In the genomic region with DNA sequence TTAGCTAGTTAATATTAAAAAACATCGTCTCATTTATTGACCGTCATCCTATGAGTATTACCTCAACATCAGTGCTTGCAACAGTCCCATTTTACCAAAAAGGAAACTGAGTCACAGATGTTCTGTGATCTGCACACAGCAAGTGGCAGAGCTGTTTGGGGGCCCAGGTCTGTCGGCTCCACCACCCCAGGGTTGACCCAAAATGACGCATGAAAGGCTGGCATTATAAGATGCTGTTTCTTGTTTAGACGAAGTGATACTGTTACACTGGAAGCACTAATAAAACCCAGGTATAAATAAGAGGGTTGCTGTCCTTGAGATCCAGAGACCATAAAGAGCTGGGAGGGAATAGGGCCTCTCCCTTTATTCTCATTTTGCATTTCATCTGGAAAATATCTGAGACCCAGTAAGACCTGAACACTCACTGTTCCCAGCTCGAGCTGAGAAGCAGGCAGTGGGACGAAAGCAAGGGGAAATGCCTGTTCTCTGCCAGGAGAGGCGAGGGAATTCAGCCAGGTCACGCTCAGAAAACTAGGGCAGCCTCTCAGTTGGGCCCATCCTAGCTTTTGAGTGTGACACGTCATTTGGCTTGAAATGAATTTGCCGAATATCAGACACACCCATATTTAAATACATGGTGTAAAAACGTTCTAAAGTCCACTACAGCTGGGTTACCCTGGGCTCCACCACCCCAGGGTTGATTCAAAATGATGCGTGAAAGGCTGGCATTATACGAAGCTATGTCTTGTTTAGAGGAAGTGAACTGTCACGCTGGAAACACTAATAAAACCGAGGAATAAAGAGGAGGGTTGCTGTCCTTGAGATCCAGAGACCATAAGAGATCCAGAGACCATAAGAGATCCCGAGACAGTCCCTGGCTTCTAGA, we compare ENCODE assay signal across 8 cellular contexts. TPM values are rescaled to one million over a fixed set of nuclear protein-coding genes. Genes with fewer than 3 reads are reported as not detected.
DNase-seq lines count a peak whose midpoint lies in the region; ATAC-seq, FAIRE-seq and TF ChIP-seq lines count a peak whose summit lies in the region.

No MANE protein-coding gene starts in this region.

- H3K4me3 Mint-ChIP-seq in astrocyte (ENCODE audit: unreplicated experiment), result peak overlapping the region; percentile 86

- H3K9ac ChIP-seq in astrocyte (ENCODE audit: low read length) (peak overlapping the region; percentile 75), keratinocyte (ENCODE audit: control insufficient read depth, extremely low read depth, insufficient read depth, low read length) (peak overlapping the region; percentile 22)

- dilution Hi-C loops in keratinocyte (cut with MboI; ENCODE audit: extremely low pct_ligation_motif_present, low sequenced_read_pairs), result no loop called here

- H3K4me1 ChIP-seq in astrocyte (ENCODE audit: insufficient read depth, low read length) (peaks cover 17% of the 10 kb centered on the region), keratinocyte (ENCODE audit: control insufficient read depth, extremely low read depth, insufficient read depth, low read length) (peaks cover 25% of the 10 kb centered on the region), thoracic aorta (ENCODE audit: control insufficient read depth in 1 of 2, low read depth in 2 of 2) (peaks cover 9 to 31% of the 10 kb centered on the region in 2 donors)

- H3K9me3 ChIP-seq in astrocyte (ENCODE audit: insufficient read depth, low read depth, low read length) (no peaks in the 10 kb centered on the region), keratinocyte (ENCODE audit: control insufficient read depth, low read depth, low read length) (no peaks in the 10 kb centered on the region), thoracic aorta (no peaks in the 10 kb centered on the region)

- peaks cover 14% of the 10 kb centered on the region for H4K20me1 ChIP-seq in astrocyte (ENCODE audit: insufficient read depth, low read length)
- no peaks in the 10 kb centered on the region for H4K20me1 ChIP-seq in keratinocyte (ENCODE audit: control insufficient read depth, extremely low read depth, insufficient read depth, low read length)

- H2AFZ ChIP-seq in astrocyte (ENCODE audit: low read depth, low read length), result peak overlapping the region; percentile 78
- H2AFZ ChIP-seq in keratinocyte (ENCODE audit: control insufficient read depth, low read length), result no peak overlapping the region

- H3K9me1 ChIP-seq in keratinocyte (ENCODE audit: control insufficient read depth, extremely low read depth, insufficient read depth, low read length), result no peaks in the 10 kb centered on the region

- H3K27me3 ChIP-seq in astrocyte (ENCODE audit: insufficient read depth, low read length) (no peaks in the 10 kb centered on the region), keratinocyte (ENCODE audit: control insufficient read depth, extremely low read depth, insufficient read depth, low read length) (no peaks in the 10 kb centered on the region), thoracic aorta (replicated peaks; ENCODE audit: insufficient read depth) (no peaks in the 10 kb centered on the region)

- H3K79me2 ChIP-seq in astrocyte (ENCODE audit: insufficient read depth, low read length) (peaks cover 23% of the 10 kb centered on the region), keratinocyte (ENCODE audit: control insufficient read depth, insufficient read depth, low read length) (peaks cover 2% of the 10 kb centered on the region)

- ATAC-seq in Right ventricle myocardium inferior (peak; percentile 52), thoracic aorta (ENCODE audit: insufficient number of reproducible peaks, low FRiP score, low read depth) (peak; percentile 24), HG02981 (IDR thresholded peaks at IDR 0.05; ENCODE audit: unreplicated experiment) (no peak)

- H3K4me3 ChIP-seq in astrocyte (ENCODE audit: insufficient read depth, low read depth, low read length) (peak overlapping the region; percentile 93), keratinocyte (ENCODE audit: control insufficient read depth in 2 of 3, extremely low read depth in 1 of 3, insufficient read depth in 2 of 3, low read depth in 1 of 3, low read length in 3 of 3) (peak overlapping the region; percentile 78 to 79 (median 79)), thoracic aorta (peak overlapping the region; percentile 95)

- H3K4me1 Mint-ChIP-seq in astrocyte (ENCODE audit: low read depth, unreplicated experiment), result peaks cover 6% of the 10 kb centered on the region

- FAIRE-seq in astrocyte (lab: Jason Lieb, UNC) (no peak), keratinocyte (lab: Jason Lieb, UNC) (peak; percentile 5)

- intact Hi-C loops in Right ventricle myocardium inferior (cut with DNase I), result no loop called here
- intact Hi-C loops in cardiac septum (cut with DNase I), result loop anchor here (5.0 kb wide), 1 partner anchor 75 kb away; a partner anchor contains a TSS

- DNase-seq in Right ventricle myocardium inferior (ENCODE audit: missing footprints) (no peak), cardiac septum (ENCODE audit: low spot score) (no peak), astrocyte (ENCODE audit: low read depth) (peak; percentile 49), keratinocyte (ENCODE audit: low read depth, low spot score) (no peak), thoracic aorta (ENCODE audit: low spot score) (no peak), NCI-H2196 (lab: John Stamatoyannopoulos, UW; ENCODE audit: unreplicated experiment) (no peak), NCI-H510A (lab: John Stamatoyannopoulos, UW) (no peak)

- H3K27ac ChIP-seq in astrocyte (ENCODE audit: low read depth, low read length) (no peak overlapping the region), keratinocyte (ENCODE audit: control insufficient read depth, insufficient read depth, low read length) (peak overlapping the region; percentile 3), thoracic aorta (peak overlapping the region; percentile 73 to 90)

- peaks cover 11% of the 10 kb centered on the region for H3K36me3 Mint-ChIP-seq in astrocyte (ENCODE audit: low read depth, unreplicated experiment)

- H3K36me3 ChIP-seq in astrocyte (ENCODE audit: insufficient read depth, low read length) (peaks cover 8% of the 10 kb centered on the region), keratinocyte (ENCODE audit: control insufficient read depth in 2 of 2, extremely low read depth in 1 of 2, insufficient read depth in 2 of 2, low read length in 2 of 2) (peaks cover 4 to 9% of the 10 kb centered on the region in 2 experiments), thoracic aorta (peaks cover 3% of the 10 kb centered on the region)

- H3K27ac Mint-ChIP-seq in astrocyte (ENCODE audit: unreplicated experiment), result no peak overlapping the region

- no peaks in the 10 kb centered on the region for H3K27me3 Mint-ChIP-seq in astrocyte (ENCODE audit: low read depth, unreplicated experiment)

- TF ChIP-seq CTCF in astrocyte (IDR thresholded peaks at IDR 0.05; ENCODE audit: insufficient read depth, low read depth, low read length) (no peak), keratinocyte (optimal IDR thresholded peaks at IDR 0.05 in 1 of 3, IDR thresholded peaks at IDR 0.05 in 1 of 3, conservative IDR thresholded peaks at IDR 0.05 in 1 of 3; ENCODE audit: extremely low read depth in 1 of 3, insufficient read depth in 2 of 3, low read length in 3 of 3) (no peak), thoracic aorta (IDR thresholded peaks at IDR 0.05) (no peak)

- no peaks in the 10 kb centered on the region for H3K9me3 Mint-ChIP-seq in astrocyte (ENCODE audit: unreplicated experiment)

- H3K4me2 ChIP-seq in astrocyte (ENCODE audit: low read length), result peak overlapping the region; percentile 95
- H3K4me2 ChIP-seq in keratinocyte (ENCODE audit: control insufficient read depth, extremely low read depth, insufficient read depth, low read depth, low read length), result peak overlapping the region; percentile 79

RNA-seq across cellular contexts. Expression of a gene that starts 1.4 kb away (rescaled TPM):
- total RNA-seq in Right ventricle myocardium inferior (8.3 TPM), cardiac septum (7.7 TPM), astrocyte (48.0 and 57.2 TPM in 2 replicates), thoracic aorta (100 to 1,000 TPM in 1 of 2 donors, 10 to 100 TPM in 1; 60.6 to 105 TPM)
- 25.6 to 37.6 TPM (median 29.8 TPM) in 3 replicates for polyA plus RNA-seq in keratinocyte
- 7.4 TPM for polyA plus RNA-seq in keratinocyte (2011; ENCODE audit: low read depth)
- polyA plus RNA-seq in keratinocyte (2011; cell fraction: cytosol; rRNA removed), result 11.6 and 19.6 TPM in 2 replicates
- 145 and 157 TPM in 2 replicates for polyA plus RNA-seq in keratinocyte (2011; cell fraction: nucleus; rRNA removed)
- polyA plus RNA-seq in keratinocyte (2012; ENCODE audit: low replicate concordance), result 11.8 and 32.3 TPM in 2 replicates
- 31.3 to 44.9 TPM (median 33.0 TPM) in 3 replicates for polyA minus RNA-seq in keratinocyte
- polyA minus RNA-seq in keratinocyte (2011; cell fraction: cytosol; rRNA and poly(A)+ RNA removed), result 42.6 TPM
- 39.6 and 50.9 TPM in 2 replicates for polyA minus RNA-seq in keratinocyte (2011; cell fraction: nucleus; rRNA and poly(A)+ RNA removed)

RNA-seq across cellular contexts. Expression of a gene that starts 16.4 kb away (rescaled TPM):
- 4.4 TPM for total RNA-seq in Right ventricle myocardium inferior
- 5.1 TPM for total RNA-seq in cardiac septum
- 4.9 and 6.2 TPM in 2 replicates for total RNA-seq in astrocyte
- 11.7 to 15.8 TPM (median 13.2 TPM) in 3 replicates for polyA plus RNA-seq in keratinocyte
- 13.0 TPM for polyA plus RNA-seq in keratinocyte (2011; ENCODE audit: low read depth)
- polyA plus RNA-seq in keratinocyte (2011; cell fraction: cytosol; rRNA removed), result 10.9 and 11.2 TPM in 2 replicates
- 17.6 and 18.8 TPM in 2 replicates for polyA plus RNA-seq in keratinocyte (2011; cell fraction: nucleus; rRNA removed)
- polyA plus RNA-seq in keratinocyte (2012; ENCODE audit: low replicate concordance), result 9.6 and 13.6 TPM in 2 replicates
- polyA minus RNA-seq in keratinocyte, result 16.5 to 24.3 TPM (median 18.4 TPM) in 3 replicates
- 8.6 TPM for polyA minus RNA-seq in keratinocyte (2011; cell fraction: cytosol; rRNA and poly(A)+ RNA removed)
- polyA minus RNA-seq in keratinocyte (2011; cell fraction: nucleus; rRNA and poly(A)+ RNA removed), result 5.7 and 8.3 TPM in 2 replicates
- total RNA-seq in thoracic aorta, result 10 to 100 TPM; 21.4 to 33.7 TPM

RNA-seq across cellular contexts. Expression of a gene that starts 16.5 kb away (rescaled TPM):
- total RNA-seq in Right ventricle myocardium inferior (4.5 TPM), cardiac septum (1.2 TPM), astrocyte (1.6 and 1.7 TPM in 2 replicates), thoracic aorta (1 to 10 TPM; 2.2 to 5.8 TPM)
- polyA plus RNA-seq in keratinocyte, result 0.82 to 1.4 TPM (median 1.3 TPM) in 3 replicates
- 2.0 TPM for polyA plus RNA-seq in keratinocyte (2011; ENCODE audit: low read depth)
- 1.1 and 1.8 TPM in 2 replicates for polyA plus RNA-seq in keratinocyte (2011; cell fraction: cytosol; rRNA removed)
- 0.90 and 1.0 TPM in 2 replicates for polyA plus RNA-seq in keratinocyte (2011; cell fraction: nucleus; rRNA removed)
- polyA plus RNA-seq in keratinocyte (2012; ENCODE audit: low replicate concordance), result 0.48 and 1.7 TPM in 2 replicates
- 0.23 to 0.29 TPM in 2 of 3 replicates, not detected in the other for polyA minus RNA-seq in keratinocyte
- polyA minus RNA-seq in keratinocyte (2011; cell fraction: cytosol; rRNA and poly(A)+ RNA removed), result not detected
- polyA minus RNA-seq in keratinocyte (2011; cell fraction: nucleus; rRNA and poly(A)+ RNA removed), result 1.4 TPM in 1 of 2 replicates, not detected in the other

RNA-seq across cellular contexts. Expression of a gene that starts 26.1 kb away (rescaled TPM):
- total RNA-seq in Right ventricle myocardium inferior (2.6 TPM), cardiac septum (3.0 TPM), astrocyte (8.4 and 9.3 TPM in 2 replicates), thoracic aorta (1 to 10 TPM; 3.2 to 9.5 TPM)
- polyA plus RNA-seq in keratinocyte, result 3.0 to 5.1 TPM (median 4.6 TPM) in 3 replicates
- polyA plus RNA-seq in keratinocyte (2011; ENCODE audit: low read depth), result 2.9 TPM
- polyA plus RNA-seq in keratinocyte (2011; cell fraction: cytosol; rRNA removed), result 2.2 and 3.6 TPM in 2 replicates
- 4.8 and 5.5 TPM in 2 replicates for polyA plus RNA-seq in keratinocyte (2011; cell fraction: nucleus; rRNA removed)
- polyA plus RNA-seq in keratinocyte (2012; ENCODE audit: low replicate concordance), result 2.1 and 5.5 TPM in 2 replicates
- 3.9 to 6.4 TPM (median 6.2 TPM) in 3 replicates for polyA minus RNA-seq in keratinocyte
- 3.6 TPM for polyA minus RNA-seq in keratinocyte (2011; cell fraction: cytosol; rRNA and poly(A)+ RNA removed)
- polyA minus RNA-seq in keratinocyte (2011; cell fraction: nucleus; rRNA and poly(A)+ RNA removed), result 3.5 and 6.9 TPM in 2 replicates
